In genomic region chr17:7213895-7214299, GRCh38 we compare ENCODE assay signal across 1 cellular context.
TF ChIP-seq lines count a peak whose summit lies in the region.

No MANE protein-coding gene starts in this region.

TF ChIP-seq in K562, 482 proteins besides CTCF, POLR2A, EP300 and RAD21 (continued from another document and continues in another):
- TF ChIP-seq ZBTB43 (CRISPR knock-in tag; IDR thresholded peaks at IDR 0.05): no peak
- no peak for TF ChIP-seq RBBP5 (IDR thresholded peaks at IDR 0.05; ENCODE audit: borderline replicate concordance, insufficient read depth, low read length, poor library complexity, severe bottlenecking)
- no peak for TF ChIP-seq RBM25 (IDR thresholded peaks at IDR 0.05; ENCODE audit: low read depth, low read length, severe bottlenecking)
- no peak for TF ChIP-seq RFX7 (CRISPR knock-in tag; IDR thresholded peaks at IDR 0.05)
- TF ChIP-seq ZNF282 (CRISPR knock-in tag; IDR thresholded peaks at IDR 0.05): no peak
- no peak for TF ChIP-seq HDAC8 (tag; IDR thresholded peaks at IDR 0.05)
- no peak for TF ChIP-seq RBM17 (IDR thresholded peaks at IDR 0.05; ENCODE audit: borderline replicate concordance, low read depth, low read length)
- no peak for TF ChIP-seq ZNF830 (CRISPR knock-in tag; IDR thresholded peaks at IDR 0.05)
- no peak for TF ChIP-seq CTCFL (IDR thresholded peaks at IDR 0.05; ENCODE audit: borderline replicate concordance, insufficient read depth, low read depth, low read length, poor library complexity, severe bottlenecking)
- TF ChIP-seq TAL1 (IDR thresholded peaks at IDR 0.05): no peak
- TF ChIP-seq TCF7L2 (IDR thresholded peaks at IDR 0.05; ENCODE audit: low read depth, low read length): no peak
- TF ChIP-seq STAT5A (IDR thresholded peaks at IDR 0.05; ENCODE audit: borderline replicate concordance, low read length): no peak
- TF ChIP-seq NFYB (IDR thresholded peaks at IDR 0.05; ENCODE audit: extremely low read depth, insufficient read length): no peak
- TF ChIP-seq ARHGAP35 (IDR thresholded peaks at IDR 0.05; ENCODE audit: partially characterized antibody): no peak
- TF ChIP-seq ZNF253 (CRISPR knock-in tag; conservative IDR thresholded peaks at IDR 0.05): no peak
- TF ChIP-seq MCM2 (IDR thresholded peaks at IDR 0.05; ENCODE audit: low read depth): no peak
- TF ChIP-seq ETV5 (CRISPR knock-in tag; IDR thresholded peaks at IDR 0.05; ENCODE audit: low read depth): peak; percentile 47; the same call in 1 of the 2 replicates
- no peak for TF ChIP-seq ZKSCAN1 (IDR thresholded peaks at IDR 0.05; ENCODE audit: low read depth, low read length)
- TF ChIP-seq GMEB1 (CRISPR knock-in tag; IDR thresholded peaks at IDR 0.05): no peak
- TF ChIP-seq MED1 (CRISPR knock-in tag; IDR thresholded peaks at IDR 0.05; ENCODE audit: borderline replicate concordance): no peak
- 0 out of 2 replicates have a peak, but pooled peaks have one; percentile 6 for TF ChIP-seq RB1 (IDR thresholded peaks at IDR 0.05; ENCODE audit: low read depth)
- TF ChIP-seq PKNOX1 (IDR thresholded peaks at IDR 0.05): no peak
- TF ChIP-seq HNRNPUL1 (IDR thresholded peaks at IDR 0.05; ENCODE audit: low read length): no peak
- TF ChIP-seq E2F4 (CRISPR knock-in tag; IDR thresholded peaks at IDR 0.05; ENCODE audit: low read depth): no peak
- TF ChIP-seq MECOM (CRISPR knock-in tag; IDR thresholded peaks at IDR 0.05): no peak
- TF ChIP-seq IRF2 (CRISPR knock-in tag; IDR thresholded peaks at IDR 0.05): no peak
- TF ChIP-seq ZNF699 (CRISPR knock-in tag; IDR thresholded peaks at IDR 0.05; ENCODE audit: insufficient replicate concordance): no peak
- no peak for TF ChIP-seq XRCC4 (IDR thresholded peaks at IDR 0.05; ENCODE audit: extremely low read depth, insufficient read depth, insufficient read length)
- TF ChIP-seq IRF1 (CRISPR knock-in tag; IDR thresholded peaks at IDR 0.05; ENCODE audit: borderline replicate concordance): no peak
- no peak for TF ChIP-seq NRF1 (conservative IDR thresholded peaks at IDR 0.05 in 1 of 2, IDR thresholded peaks at IDR 0.05 in 1 of 2)
- TF ChIP-seq SMARCC2 (IDR thresholded peaks at IDR 0.05; ENCODE audit: low read depth): no peak
- no peak for TF ChIP-seq GTF3C2 (IDR thresholded peaks at IDR 0.05; ENCODE audit: borderline replicate concordance, extremely low read depth, insufficient read length)
- 0 out of 2 replicates have a peak, but pooled peaks have one; percentile 5 for TF ChIP-seq KLF16 (IDR thresholded peaks at IDR 0.05)
- 0 out of 2 replicates have a peak, but pooled peaks have one; percentile 55 for TF ChIP-seq FOXJ2 (tag; IDR thresholded peaks at IDR 0.05)
- no peak for TF ChIP-seq ZNF584 (CRISPR knock-in tag; IDR thresholded peaks at IDR 0.05; ENCODE audit: low read depth)
- TF ChIP-seq RNF2 (IDR thresholded peaks at IDR 0.05): 0 out of 2 replicates have a peak, but pooled peaks have one; percentile 34
- no peak for TF ChIP-seq PHB (CRISPR knock-in tag; IDR thresholded peaks at IDR 0.05)
- no peak for TF ChIP-seq ZNF511 (CRISPR knock-in tag; IDR thresholded peaks at IDR 0.05)
- TF ChIP-seq ZBTB5 (IDR thresholded peaks at IDR 0.05): no peak
- TF ChIP-seq RBM39 (optimal IDR thresholded peaks at IDR 0.05; ENCODE audit: low read depth, low read length): no peak
- TF ChIP-seq RAD51 (IDR thresholded peaks at IDR 0.05; ENCODE audit: borderline replicate concordance, low read depth): no peak
- no peak for TF ChIP-seq ESRRA (IDR thresholded peaks at IDR 0.05; ENCODE audit: borderline replicate concordance, low read depth)
- TF ChIP-seq CEBPG (CRISPR knock-in tag; IDR thresholded peaks at IDR 0.05): no peak
- peak; percentile 15 to 51; a peak in 1 of 4 replicates for TF ChIP-seq CEBPG (tag; conservative IDR thresholded peaks at IDR 0.05 in 1 of 2, IDR thresholded peaks at IDR 0.05 in 1 of 2)
- no peak for TF ChIP-seq SMARCA5 (IDR thresholded peaks at IDR 0.05)
- TF ChIP-seq CREB5 (CRISPR knock-in tag; IDR thresholded peaks at IDR 0.05): no peak
- no peak for TF ChIP-seq MAZ (CRISPR knock-in tag; conservative IDR thresholded peaks at IDR 0.05 in 1 of 2, IDR thresholded peaks at IDR 0.05 in 1 of 2)
- no peak for TF ChIP-seq ARID3A (IDR thresholded peaks at IDR 0.05; ENCODE audit: borderline replicate concordance, low read depth, low read length)
